8 cellular contexts compared by ENCODE assay signal in the genomic region with DNA sequence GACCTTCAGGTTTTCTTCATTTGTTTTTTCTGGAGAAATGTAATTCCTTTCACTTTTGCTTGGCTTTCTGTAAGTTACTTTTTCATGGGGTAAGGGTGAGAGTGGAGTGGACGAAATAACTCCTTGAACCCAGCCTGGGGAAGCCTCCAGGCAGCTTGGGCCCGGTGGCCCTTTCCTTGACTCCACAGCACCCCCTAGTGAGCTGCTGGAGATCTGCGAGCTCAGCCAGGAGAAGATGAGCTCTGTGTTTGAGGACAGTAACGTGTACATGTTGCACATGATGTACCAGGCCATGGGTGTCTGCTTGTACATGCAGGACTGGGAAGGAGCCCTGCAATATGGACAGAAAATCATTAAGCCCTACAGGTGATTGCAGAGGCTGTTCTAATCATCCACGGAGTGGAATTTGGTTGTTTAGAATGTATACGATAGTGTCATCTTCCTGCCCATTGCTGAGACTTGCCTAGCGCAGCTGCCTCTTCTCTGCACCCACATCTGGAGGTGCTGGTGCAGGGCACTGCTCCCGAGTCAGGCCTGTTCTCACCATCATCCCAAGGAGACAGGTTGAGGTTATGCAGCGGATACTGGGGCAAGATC. TPM values are rescaled to one million over a fixed set of nuclear protein-coding genes. Genes with fewer than 3 reads are reported as not detected.
A peak's percentile ranks its signal among the peaks of the same experiment; 100 is the strongest.
DNase-seq lines count a peak whose midpoint lies in the region; ATAC-seq and TF ChIP-seq lines count a peak whose summit lies in the region.

No MANE protein-coding gene starts in this region.

- no peaks in the 10 kb centered on the region for H3K36me3 ChIP-seq in mucosa of descending colon (ENCODE audit: low read depth)
- peaks cover 2 to 22% (median 15%) of the 10 kb centered on the region in 5 donors for H3K36me3 ChIP-seq in subcutaneous abdominal adipose tissue (ENCODE audit: control insufficient read depth in 5 of 5, insufficient read depth in 5 of 5, low read length in 5 of 5)

- peak; percentile 65 for ATAC-seq in mucosa of descending colon

- H3K9ac ChIP-seq in subcutaneous abdominal adipose tissue (ENCODE audit: low read length in 5 of 5) = no peak overlapping the region

- peak; percentile 36 for DNase-seq in CMK (ENCODE audit: low read depth)
- DNase-seq in GM19238 (ENCODE audit: insufficient read length, low spot score) = peak; percentile 41
- DNase-seq in LNCaP clone FGC (ENCODE audit: low read depth) = no peak
- DNase-seq in coronary artery (ENCODE audit: low spot score) = no peak
- DNase-seq in mucosa of descending colon = peak in 2 of 3 donors; percentile 51 to 61
- no peak for DNase-seq in putamen (ENCODE audit: low spot score)

- intact Hi-C loops in mucosa of descending colon (cut with DNase I, micrococcal nuclease) = loop anchor here (5.0 kb wide), 1 partner anchor 255 kb away; no protein-coding TSS in a partner anchor

- no peaks in the 10 kb centered on the region for H3K27me3 ChIP-seq in subcutaneous abdominal adipose tissue (ENCODE audit: control insufficient read depth in 5 of 5, insufficient read depth in 4 of 5, low read length in 5 of 5)

- H3K4me3 ChIP-seq in LNCaP clone FGC (ENCODE audit: low read depth, low read length) (no peak overlapping the region), WI38 (ENCODE audit: low read depth, low read length) (no peak overlapping the region), coronary artery (no peak overlapping the region), mucosa of descending colon (no peak overlapping the region), subcutaneous abdominal adipose tissue (ENCODE audit: low read depth in 1 of 5, low read length in 5 of 5) (no peak overlapping the region)

- H3K9me3 ChIP-seq in mucosa of descending colon (no peaks in the 10 kb centered on the region), subcutaneous abdominal adipose tissue (ENCODE audit: control insufficient read depth in 5 of 5, low read length in 5 of 5) (no peaks in the 10 kb centered on the region)

- TF ChIP-seq CTCF in LNCaP clone FGC (IDR thresholded peaks at IDR 0.05; ENCODE audit: control insufficient read depth, extremely low read depth, insufficient read depth) (peak; percentile 88), WI38 (IDR thresholded peaks at IDR 0.05; ENCODE audit: low read depth, low read length) (peak; percentile 86), coronary artery (IDR thresholded peaks at IDR 0.05) (peak; percentile 59), mucosa of descending colon (IDR thresholded peaks at IDR 0.05) (peak; percentile 62)

- H3K27ac ChIP-seq in coronary artery (no peak overlapping the region), subcutaneous abdominal adipose tissue (ENCODE audit: low read depth, low read length) (peak overlapping the region; percentile 14)

- H3K4me1 ChIP-seq in mucosa of descending colon (ENCODE audit: low read depth) = no peaks in the 10 kb centered on the region
- H3K4me1 ChIP-seq in subcutaneous abdominal adipose tissue (ENCODE audit: control insufficient read depth in 5 of 5, insufficient read depth in 5 of 5, low read length in 5 of 5) = peaks cover 0 to 24% (median 1%) of the 10 kb centered on the region in 5 donors

RNA-seq across cellular contexts. Expression of a gene that starts 51.0 kb away (rescaled TPM):
- total RNA-seq in mucosa of descending colon = 10 to 100 TPM; 15.9 to 23.4 (median 18.6) TPM

Comparison
In these comparisons a context has a peak if more than half of its experiments do, and no peak if none do; other contexts are left out.
1. DNase-seq: peak in CMK (single experiment), GM19238 (single experiment) and mucosa of descending colon (2 of 3); none in LNCaP clone FGC (single experiment), coronary artery (single experiment) and putamen (single experiment).
2. Peak in every context shown above with its lines, with median percentiles within 50 percentile points of each other: CTCF ChIP-seq.